15 cellular contexts compared by ENCODE assay signal in genomic region chr10:35765039-35765662, GRCh38.
A peak's percentile ranks its signal among the peaks of the same experiment; 100 is the strongest.
DNase-seq lines count a peak whose midpoint lies in the region; ATAC-seq and TF ChIP-seq lines count a peak whose summit lies in the region.
"Had no signal": no experiment of that assay in that cellular context is flagged by ENCODE, and none has a peak within 500 bp of the region (broad histone marks: within the 10 kb centered on the region; RNA-seq: fewer than 3 reads in every experiment).

No MANE protein-coding gene starts in this region.

- H3K4me2 ChIP-seq in hepatocyte (peak overlapping the region; percentile 69), osteoblast (ENCODE audit: insufficient read depth, low read length) (peak overlapping the region; percentile 65)

- H3K9ac ChIP-seq in adipocyte (ENCODE audit: low read length): peak overlapping the region; percentile 16

- H3K4me1 ChIP-seq in adipocyte (ENCODE audit: control insufficient read depth, insufficient read depth, low read length): peaks cover 11% of the 10 kb centered on the region
- H3K4me1 ChIP-seq in hepatocyte (ENCODE audit: insufficient read depth): peaks cover 4% of the 10 kb centered on the region
- H3K4me1 ChIP-seq in osteoblast (ENCODE audit: insufficient read depth, low read length): peaks cover 2% of the 10 kb centered on the region
- H3K4me1 ChIP-seq: BE2C had no signal

- no peak overlapping the region for H3K4me3 ChIP-seq in adipocyte (ENCODE audit: low read length)
- no peak overlapping the region for H3K4me3 ChIP-seq in hepatocyte
- peak overlapping the region; percentile 58 for H3K4me3 ChIP-seq in osteoblast (ENCODE audit: insufficient read depth, low read length)

- peak overlapping the region; percentile 57 for H2AFZ ChIP-seq in hepatocyte
- H2AFZ ChIP-seq in osteoblast (ENCODE audit: low read length): peak overlapping the region; percentile 90

- H3K27ac ChIP-seq in hepatocyte: no peak overlapping the region
- H3K27ac ChIP-seq in osteoblast (ENCODE audit: low read depth, low read length): no peak overlapping the region

- WGBS in hepatocyte (ENCODE audit: low lambda C conversion rate, missing lambda C conversion rate): 43% methylated on average over 21 of the region's 25 CpGs

- TF ChIP-seq CTCF in Calu3 (IDR thresholded peaks at IDR 0.05; ENCODE audit: unreplicated experiment): no peak
- no peak for TF ChIP-seq CTCF in hepatocyte (IDR thresholded peaks at IDR 0.05; ENCODE audit: poor library complexity)
- no peak for TF ChIP-seq CTCF in osteoblast (IDR thresholded peaks at IDR 0.05; ENCODE audit: extremely low read depth, low read depth, low read length)

- H4K20me1 ChIP-seq in hepatocyte (ENCODE audit: insufficient read depth, poor library complexity, severe bottlenecking): no peaks in the 10 kb centered on the region
- H4K20me1 ChIP-seq in osteoblast (ENCODE audit: insufficient read depth, low read length): no peaks in the 10 kb centered on the region

- H3K27me3 ChIP-seq in adipocyte (replicated peaks; ENCODE audit: control insufficient read depth, insufficient read depth, low read length) (no peaks in the 10 kb centered on the region), hepatocyte (no peaks in the 10 kb centered on the region), osteoblast (ENCODE audit: insufficient read depth, low read length) (no peaks in the 10 kb centered on the region)
- H3K27me3 ChIP-seq: BE2C had no signal

- peak overlapping the region; percentile 74 for H3K4me3 Mint-ChIP-seq in Calu3 (ENCODE audit: low read depth, unreplicated experiment)
- peak overlapping the region in 1 of 10 donors; percentile 37 for H3K4me3 Mint-ChIP-seq in naive thymus-derived CD8-positive, alpha-beta T cell

- H3K9me3 Mint-ChIP-seq in Calu3 (ENCODE audit: low read depth, unreplicated experiment): no peaks in the 10 kb centered on the region
- H3K9me3 Mint-ChIP-seq in naive thymus-derived CD8-positive, alpha-beta T cell: peaks cover 0 to 4% (median 0%) of the 10 kb centered on the region in 9 donors

- H3K36me3 ChIP-seq in adipocyte (ENCODE audit: control insufficient read depth, insufficient read depth, low read length, severe bottlenecking): no peaks in the 10 kb centered on the region
- no peaks in the 10 kb centered on the region for H3K36me3 ChIP-seq in hepatocyte (replicated peaks; ENCODE audit: insufficient read depth, low read depth)
- H3K36me3 ChIP-seq in osteoblast (ENCODE audit: insufficient read depth, low read length): no peaks in the 10 kb centered on the region
- H3K36me3 ChIP-seq: BE2C had no signal

- intact Hi-C loops in Calu3 (cut with micrococcal nuclease; ENCODE audit: unreplicated experiment): no loop called here

- BruUV-seq in Calu3 (replicated peaks; lab: Mats Ljungman, UMichigan): no TSS peak

- H3K79me2 ChIP-seq in hepatocyte (no peaks in the 10 kb centered on the region), osteoblast (ENCODE audit: insufficient read depth, low read length) (no peaks in the 10 kb centered on the region)

- ATAC-seq in naive thymus-derived CD8-positive, alpha-beta T cell: no peak
- ATAC-seq in GM18502 (IDR thresholded peaks at IDR 0.05; ENCODE audit: poor library complexity, unreplicated experiment): no peak

- peaks cover 40% of the 10 kb centered on the region for H3K4me1 Mint-ChIP-seq in Calu3 (ENCODE audit: low read depth, unreplicated experiment)
- no peaks in the 10 kb centered on the region for H3K4me1 Mint-ChIP-seq in naive thymus-derived CD8-positive, alpha-beta T cell

- peaks cover 8% of the 10 kb centered on the region for H3K36me3 Mint-ChIP-seq in Calu3 (ENCODE audit: insufficient read depth, unreplicated experiment)
- H3K36me3 Mint-ChIP-seq in naive thymus-derived CD8-positive, alpha-beta T cell: no peaks in the 10 kb centered on the region

- POLR2A ChIA-PET in naive thymus-derived CD8-positive, alpha-beta T cell (lab: Charles Lee): no interaction called here

- H3K9me2 ChIP-seq in hepatocyte (replicated peaks; ENCODE audit: insufficient read depth): no peaks in the 10 kb centered on the region

- peak; percentile 54 for DNase-seq in Calu3
- no peak for DNase-seq in adipocyte (ENCODE audit: low read depth)
- DNase-seq in hepatocyte (ENCODE audit: low spot score): peak; percentile 18
- DNase-seq in osteoblast (ENCODE audit: insufficient read length, low spot score, missing footprints): peak; percentile 31
- no peak for DNase-seq in Kasumi-1 (lab: John Stamatoyannopoulos, UW)
- no peak for DNase-seq in naive thymus-derived CD8-positive, alpha-beta T cell
- DNase-seq in activated CD4-positive, alpha-beta T cell treated with anti-CD3 and anti-CD28 coated beads for 48 hours: no peak
- DNase-seq: activated CD4-positive, alpha-beta T cell treated with anti-CD3 and anti-CD28 coated beads, Interleukin-2, amount 50 U/mL, for 4 hours; BE2C; cerebellar nuclear complex; foreskin fibroblast; GDM1; NCI-H1417 treated with DMSO at 0.1 percent for 48 hours; SW 1271 had no signal

- H3K27ac Mint-ChIP-seq in Calu3 (ENCODE audit: unreplicated experiment): peak overlapping the region; percentile 77
- H3K27ac Mint-ChIP-seq in naive thymus-derived CD8-positive, alpha-beta T cell: no peak overlapping the region

- no peaks in the 10 kb centered on the region for H3K9me3 ChIP-seq in adipocyte (ENCODE audit: control insufficient read depth, low read length)
- H3K9me3 ChIP-seq in hepatocyte (ENCODE audit: low read depth): no peaks in the 10 kb centered on the region
- H3K9me3 ChIP-seq in osteoblast (ENCODE audit: low read depth, low read length): no peaks in the 10 kb centered on the region
- H3K9me3 ChIP-seq: BE2C had no signal

- H3K27me3 Mint-ChIP-seq in Calu3 (ENCODE audit: unreplicated experiment): no peaks in the 10 kb centered on the region
- H3K27me3 Mint-ChIP-seq in naive thymus-derived CD8-positive, alpha-beta T cell: peaks cover 2 to 14% (median 3%) of the 10 kb centered on the region in 5 donors

- CTCF ChIA-PET in Calu3 (lab: Charles Lee): interaction anchor here (0.6 kb wide), 1 partner anchor 13 kb away, joined by 4 read pairs; no protein-coding TSS in a partner anchor

Comparison
In these comparisons a context has a peak if more than half of its experiments do, and no peak if none do; other contexts are left out.
1. DNase-seq: peak in Calu3 (single experiment), hepatocyte (single experiment) and osteoblast (single experiment); none in adipocyte (single experiment), Kasumi-1 (0 of 2), naive thymus-derived CD8-positive, alpha-beta T cell (0 of 10) and activated CD4-positive, alpha-beta T cell treated with anti-CD3 and anti-CD28 coated beads for 48 hours (single experiment).